In the genomic region with DNA sequence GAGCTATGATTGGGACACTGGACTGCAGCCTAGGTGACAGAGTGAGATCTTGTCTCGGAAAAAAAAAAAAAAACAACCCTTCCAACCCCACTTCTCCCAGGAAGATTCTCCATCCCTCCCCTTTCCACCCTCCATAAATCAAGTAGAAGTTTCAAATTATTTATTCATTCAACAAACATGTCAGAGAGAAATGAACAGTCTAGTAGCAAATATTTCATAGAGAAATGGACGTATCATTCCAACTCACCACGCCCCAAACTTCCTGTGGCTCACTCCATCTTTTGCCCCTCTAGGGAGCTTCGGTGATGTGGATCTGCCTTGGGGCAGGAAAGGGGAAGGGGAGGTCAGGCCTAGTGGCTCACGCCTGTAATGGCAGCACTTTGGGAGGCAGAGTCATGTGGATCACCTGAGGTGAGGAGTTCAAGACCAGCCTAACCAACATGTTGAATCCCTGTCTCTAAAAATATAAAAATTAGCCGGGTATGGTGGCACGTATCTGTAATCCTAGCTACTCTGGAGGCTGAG, we compare ENCODE assay signal across 1 cellular context.
TF ChIP-seq lines count a peak whose summit lies in the region.

No MANE protein-coding gene starts in this region.

TF ChIP-seq in liver, 16 proteins besides CTCF, POLR2A, EP300 and RAD21 (continued from another document):
- TF ChIP-seq, protein P1, sequence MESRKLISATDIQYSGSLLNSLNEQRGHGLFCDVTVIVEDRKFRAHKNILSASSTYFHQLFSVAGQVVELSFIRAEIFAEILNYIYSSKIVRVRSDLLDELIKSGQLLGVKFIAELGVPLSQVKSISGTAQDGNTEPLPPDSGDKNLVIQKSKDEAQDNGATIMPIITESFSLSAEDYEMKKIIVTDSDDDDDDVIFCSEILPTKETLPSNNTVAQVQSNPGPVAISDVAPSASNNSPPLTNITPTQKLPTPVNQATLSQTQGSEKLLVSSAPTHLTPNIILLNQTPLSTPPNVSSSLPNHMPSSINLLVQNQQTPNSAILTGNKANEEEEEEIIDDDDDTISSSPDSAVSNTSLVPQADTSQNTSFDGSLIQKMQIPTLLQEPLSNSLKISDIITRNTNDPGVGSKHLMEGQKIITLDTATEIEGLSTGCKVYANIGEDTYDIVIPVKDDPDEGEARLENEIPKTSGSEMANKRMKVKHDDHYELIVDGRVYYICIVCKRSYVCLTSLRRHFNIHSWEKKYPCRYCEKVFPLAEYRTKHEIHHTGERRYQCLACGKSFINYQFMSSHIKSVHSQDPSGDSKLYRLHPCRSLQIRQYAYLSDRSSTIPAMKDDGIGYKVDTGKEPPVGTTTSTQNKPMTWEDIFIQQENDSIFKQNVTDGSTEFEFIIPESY (IDR thresholded peaks at IDR 0.05) = no peak
- TF ChIP-seq EGR1 (IDR thresholded peaks at IDR 0.05; ENCODE audit: low read depth in 2 of 2) (no peak), YY1 (IDR thresholded peaks at IDR 0.05) (no peak), RXRA (IDR thresholded peaks at IDR 0.05) (no peak), FOXA1 (IDR thresholded peaks at IDR 0.05) (no peak), GABPA (IDR thresholded peaks at IDR 0.05 in 1 of 2, conservative IDR thresholded peaks at IDR 0.05 in 1 of 2) (no peak), JUND (IDR thresholded peaks at IDR 0.05) (no peak), HNF4G (IDR thresholded peaks at IDR 0.05) (no peak)
- TF ChIP-seq, protein P2, sequence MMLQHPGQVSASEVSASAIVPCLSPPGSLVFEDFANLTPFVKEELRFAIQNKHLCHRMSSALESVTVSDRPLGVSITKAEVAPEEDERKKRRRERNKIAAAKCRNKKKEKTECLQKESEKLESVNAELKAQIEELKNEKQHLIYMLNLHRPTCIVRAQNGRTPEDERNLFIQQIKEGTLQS (IDR thresholded peaks at IDR 0.05) = no peak
- TF ChIP-seq, protein P3, sequence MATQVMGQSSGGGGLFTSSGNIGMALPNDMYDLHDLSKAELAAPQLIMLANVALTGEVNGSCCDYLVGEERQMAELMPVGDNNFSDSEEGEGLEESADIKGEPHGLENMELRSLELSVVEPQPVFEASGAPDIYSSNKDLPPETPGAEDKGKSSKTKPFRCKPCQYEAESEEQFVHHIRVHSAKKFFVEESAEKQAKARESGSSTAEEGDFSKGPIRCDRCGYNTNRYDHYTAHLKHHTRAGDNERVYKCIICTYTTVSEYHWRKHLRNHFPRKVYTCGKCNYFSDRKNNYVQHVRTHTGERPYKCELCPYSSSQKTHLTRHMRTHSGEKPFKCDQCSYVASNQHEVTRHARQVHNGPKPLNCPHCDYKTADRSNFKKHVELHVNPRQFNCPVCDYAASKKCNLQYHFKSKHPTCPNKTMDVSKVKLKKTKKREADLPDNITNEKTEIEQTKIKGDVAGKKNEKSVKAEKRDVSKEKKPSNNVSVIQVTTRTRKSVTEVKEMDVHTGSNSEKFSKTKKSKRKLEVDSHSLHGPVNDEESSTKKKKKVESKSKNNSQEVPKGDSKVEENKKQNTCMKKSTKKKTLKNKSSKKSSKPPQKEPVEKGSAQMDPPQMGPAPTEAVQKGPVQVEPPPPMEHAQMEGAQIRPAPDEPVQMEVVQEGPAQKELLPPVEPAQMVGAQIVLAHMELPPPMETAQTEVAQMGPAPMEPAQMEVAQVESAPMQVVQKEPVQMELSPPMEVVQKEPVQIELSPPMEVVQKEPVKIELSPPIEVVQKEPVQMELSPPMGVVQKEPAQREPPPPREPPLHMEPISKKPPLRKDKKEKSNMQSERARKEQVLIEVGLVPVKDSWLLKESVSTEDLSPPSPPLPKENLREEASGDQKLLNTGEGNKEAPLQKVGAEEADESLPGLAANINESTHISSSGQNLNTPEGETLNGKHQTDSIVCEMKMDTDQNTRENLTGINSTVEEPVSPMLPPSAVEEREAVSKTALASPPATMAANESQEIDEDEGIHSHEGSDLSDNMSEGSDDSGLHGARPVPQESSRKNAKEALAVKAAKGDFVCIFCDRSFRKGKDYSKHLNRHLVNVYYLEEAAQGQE (IDR thresholded peaks at IDR 0.05) = no peak
- TF ChIP-seq, protein P4, sequence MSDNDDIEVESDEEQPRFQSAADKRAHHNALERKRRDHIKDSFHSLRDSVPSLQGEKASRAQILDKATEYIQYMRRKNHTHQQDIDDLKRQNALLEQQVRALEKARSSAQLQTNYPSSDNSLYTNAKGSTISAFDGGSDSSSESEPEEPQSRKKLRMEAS (IDR thresholded peaks at IDR 0.05) = no peak
